ENCODE assay signal across 23 cellular contexts in genomic region chr1:202036595-202037387, GRCh38. TPM values are rescaled to one million over a fixed set of nuclear protein-coding genes. Genes with fewer than 3 reads are reported as not detected.
"Had no signal": no experiment of that assay in that cellular context is flagged by ENCODE, and none has a peak within 500 bp of the region (broad histone marks: within the 10 kb centered on the region; RNA-seq: fewer than 3 reads in every experiment).

No MANE protein-coding gene starts in this region.

- ATAC-seq: activated CD8-positive, alpha-beta memory T cell treated with anti-CD3 and anti-CD28 coated beads, Interleukin-2, amount 10 ng/mL, durations not matched to agents 7 days and 5 days; gastrocnemius medialis; left lung; WTC11 had no signal

- H3K9me3 ChIP-seq: colonic mucosa, gastrocnemius medialis, left lung, tibial artery, uterus had no signal

- H3K9me3 Mint-ChIP-seq: activated CD4-positive, alpha-beta memory T cell treated with anti-CD3 and anti-CD28 coated beads, Interleukin-2, amount 10 ng/mL, durations not matched to agents 7 days and 5 days; central memory CD8-positive, alpha-beta T cell had no signal

- H3K27me3 ChIP-seq: colonic mucosa, gastrocnemius medialis, left lung, tibial artery, uterus had no signal

- H3K36me3 ChIP-seq: colonic mucosa, gastrocnemius medialis, left lung, tibial artery, uterus had no signal

- H3K27ac ChIP-seq: gastrocnemius medialis, left lung, uterus had no signal

- H3K27ac Mint-ChIP-seq: activated CD4-positive, alpha-beta memory T cell treated with anti-CD3 and anti-CD28 coated beads, Interleukin-2, amount 10 ng/mL, durations not matched to agents 7 days and 5 days; activated CD8-positive, alpha-beta memory T cell treated with anti-CD3 and anti-CD28 coated beads, Interleukin-2, amount 10 ng/mL, durations not matched to agents 7 days and 5 days; activated naive CD8-positive, alpha-beta T cell; WTC11 had no signal

- H3K4me1 ChIP-seq: colonic mucosa, gastrocnemius medialis, uterus had no signal

- H3K4me3 ChIP-seq: colonic mucosa, gastrocnemius medialis, left lung, tibial artery, uterus had no signal

- H3K27me3 Mint-ChIP-seq: activated naive CD8-positive, alpha-beta T cell had no signal

- DNase-seq: activated CD4-positive, alpha-beta memory T cell treated with anti-CD3 and anti-CD28 coated beads, Interleukin-2, amount 10 ng/mL, durations not matched to agents 7 days and 5 days; activated CD4-positive, alpha-beta T cell treated with anti-CD3 and anti-CD28 coated beads for 48 hours; activated CD8-positive, alpha-beta memory T cell treated with anti-CD3 and anti-CD28 coated beads, Interleukin-2, amount 10 ng/mL, durations not matched to agents 7 days and 5 days; amniotic stem cell; colonic mucosa; erythroblast; gastrocnemius medialis; head of caudate nucleus; occipital lobe; retina; stimulated activated CD4-positive, alpha-beta T cell treated with anti-CD3 and anti-CD28 coated beads, Interleukin-12 subunit alpha, Interleukin-12 subunit beta, amount 100 ng/mL, for 4 hours; stimulated activated CD4-positive, alpha-beta T cell treated with anti-CD3 and anti-CD28 coated beads, Interleukin-1b, Interleukin-23, amount 100 ng/mL, for 48 hours; stimulated activated CD8-positive, alpha-beta memory T cell treated with anti-CD3 and anti-CD28 coated beads, Interleukin-4, amount 100 ng/mL, for 48 hours; stimulated activated naive CD4-positive, alpha-beta T cell; T-helper 2 cell; tibial artery; uterus had no signal

- H3K4me3 Mint-ChIP-seq: activated CD4-positive, alpha-beta memory T cell treated with anti-CD3 and anti-CD28 coated beads, Interleukin-2, amount 10 ng/mL, durations not matched to agents 7 days and 5 days; activated CD8-positive, alpha-beta memory T cell treated with anti-CD3 and anti-CD28 coated beads, Interleukin-2, amount 10 ng/mL, durations not matched to agents 7 days and 5 days; activated naive CD8-positive, alpha-beta T cell; brain; central memory CD8-positive, alpha-beta T cell; WTC11 had no signal

- H3K4me1 Mint-ChIP-seq: activated CD4-positive, alpha-beta memory T cell treated with anti-CD3 and anti-CD28 coated beads, Interleukin-2, amount 10 ng/mL, durations not matched to agents 7 days and 5 days; activated CD8-positive, alpha-beta memory T cell treated with anti-CD3 and anti-CD28 coated beads, Interleukin-2, amount 10 ng/mL, durations not matched to agents 7 days and 5 days; brain; central memory CD8-positive, alpha-beta T cell had no signal

- H3K36me3 Mint-ChIP-seq: activated CD8-positive, alpha-beta memory T cell treated with anti-CD3 and anti-CD28 coated beads, Interleukin-2, amount 10 ng/mL, durations not matched to agents 7 days and 5 days; activated naive CD8-positive, alpha-beta T cell; brain; WTC11 had no signal

RNA-seq across cellular contexts. Expression of gene ELF3, which starts 26.4 kb away (rescaled TPM):
- total RNA-seq: myocyte had no signal
